In genomic region chr2:21043744-21044532, GRCh38 we compare ENCODE assay signal across 1 cellular context.
A peak's percentile ranks its signal among the peaks of the same experiment; 100 is the strongest.
TF ChIP-seq lines count a peak whose summit lies in the region.

A gene with protein sequence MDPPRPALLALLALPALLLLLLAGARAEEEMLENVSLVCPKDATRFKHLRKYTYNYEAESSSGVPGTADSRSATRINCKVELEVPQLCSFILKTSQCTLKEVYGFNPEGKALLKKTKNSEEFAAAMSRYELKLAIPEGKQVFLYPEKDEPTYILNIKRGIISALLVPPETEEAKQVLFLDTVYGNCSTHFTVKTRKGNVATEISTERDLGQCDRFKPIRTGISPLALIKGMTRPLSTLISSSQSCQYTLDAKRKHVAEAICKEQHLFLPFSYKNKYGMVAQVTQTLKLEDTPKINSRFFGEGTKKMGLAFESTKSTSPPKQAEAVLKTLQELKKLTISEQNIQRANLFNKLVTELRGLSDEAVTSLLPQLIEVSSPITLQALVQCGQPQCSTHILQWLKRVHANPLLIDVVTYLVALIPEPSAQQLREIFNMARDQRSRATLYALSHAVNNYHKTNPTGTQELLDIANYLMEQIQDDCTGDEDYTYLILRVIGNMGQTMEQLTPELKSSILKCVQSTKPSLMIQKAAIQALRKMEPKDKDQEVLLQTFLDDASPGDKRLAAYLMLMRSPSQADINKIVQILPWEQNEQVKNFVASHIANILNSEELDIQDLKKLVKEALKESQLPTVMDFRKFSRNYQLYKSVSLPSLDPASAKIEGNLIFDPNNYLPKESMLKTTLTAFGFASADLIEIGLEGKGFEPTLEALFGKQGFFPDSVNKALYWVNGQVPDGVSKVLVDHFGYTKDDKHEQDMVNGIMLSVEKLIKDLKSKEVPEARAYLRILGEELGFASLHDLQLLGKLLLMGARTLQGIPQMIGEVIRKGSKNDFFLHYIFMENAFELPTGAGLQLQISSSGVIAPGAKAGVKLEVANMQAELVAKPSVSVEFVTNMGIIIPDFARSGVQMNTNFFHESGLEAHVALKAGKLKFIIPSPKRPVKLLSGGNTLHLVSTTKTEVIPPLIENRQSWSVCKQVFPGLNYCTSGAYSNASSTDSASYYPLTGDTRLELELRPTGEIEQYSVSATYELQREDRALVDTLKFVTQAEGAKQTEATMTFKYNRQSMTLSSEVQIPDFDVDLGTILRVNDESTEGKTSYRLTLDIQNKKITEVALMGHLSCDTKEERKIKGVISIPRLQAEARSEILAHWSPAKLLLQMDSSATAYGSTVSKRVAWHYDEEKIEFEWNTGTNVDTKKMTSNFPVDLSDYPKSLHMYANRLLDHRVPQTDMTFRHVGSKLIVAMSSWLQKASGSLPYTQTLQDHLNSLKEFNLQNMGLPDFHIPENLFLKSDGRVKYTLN (N-terminal part only) (minus strand): TSS chr2:21044073. CDS start chr2:21043945, 128 bp downstream.

TF ChIP-seq in HepG2, 621 proteins besides CTCF, POLR2A, EP300 and RAD21 (continued from another document and continues in another):
- TF ChIP-seq ZNF230 (CRISPR knock-in tag; IDR thresholded peaks at IDR 0.05) (peak; percentile 91), ZNF564 (CRISPR knock-in tag; IDR thresholded peaks at IDR 0.05) (peak; percentile 90; the same call in 1 of the 2 replicates), MTF1 (CRISPR knock-in tag; IDR thresholded peaks at IDR 0.05) (peak; percentile 96), NFRKB (IDR thresholded peaks at IDR 0.05) (no peak), ZSCAN31 (CRISPR knock-in tag; IDR thresholded peaks at IDR 0.05; ENCODE audit: low read depth) (peak; percentile 86), ZSCAN29 (CRISPR knock-in tag; conservative IDR thresholded peaks at IDR 0.05) (peak; percentile 76; the same call in 1 of the 2 replicates), PRDM4 (CRISPR knock-in tag; IDR thresholded peaks at IDR 0.05; ENCODE audit: borderline replicate concordance) (peak; percentile 65; the same call in 1 of the 2 replicates), ZBTB44 (CRISPR knock-in tag; IDR thresholded peaks at IDR 0.05) (peak; percentile 78; the same call in 1 of the 2 replicates), CBX1 (IDR thresholded peaks at IDR 0.05; ENCODE audit: low read depth) (peak; percentile 98), ZNF414 (CRISPR knock-in tag; IDR thresholded peaks at IDR 0.05) (peak; percentile 96), LBX2 (CRISPR knock-in tag; IDR thresholded peaks at IDR 0.05; ENCODE audit: borderline replicate concordance) (peak; percentile 96; the same call in 1 of the 2 replicates), DMAP1 (CRISPR knock-in tag; IDR thresholded peaks at IDR 0.05) (peak; percentile 86), MIER2 (CRISPR knock-in tag; IDR thresholded peaks at IDR 0.05) (peak; percentile 76), ZNF619 (CRISPR knock-in tag; IDR thresholded peaks at IDR 0.05) (no peak), ZNF354B (CRISPR knock-in tag; IDR thresholded peaks at IDR 0.05) (no peak), TFDP1 (CRISPR knock-in tag; IDR thresholded peaks at IDR 0.05; ENCODE audit: borderline replicate concordance) (peak; percentile 81; the same call in 1 of the 2 replicates), ZNF607 (CRISPR knock-in tag; IDR thresholded peaks at IDR 0.05; ENCODE audit: borderline replicate concordance) (peak; percentile 91), ERF (CRISPR knock-in tag; IDR thresholded peaks at IDR 0.05) (peak; percentile 97), MXI1 (IDR thresholded peaks at IDR 0.05; ENCODE audit: borderline replicate concordance, low read depth, low read length) (peak; percentile 86; the same call in 2 of the 3 replicates), ZNF530 (CRISPR knock-in tag; IDR thresholded peaks at IDR 0.05; ENCODE audit: low read depth) (no peak), TCF7 (IDR thresholded peaks at IDR 0.05; ENCODE audit: low read depth) (peak; percentile 87), ATM (IDR thresholded peaks at IDR 0.05; ENCODE audit: borderline replicate concordance) (no peak), ZFP82 (CRISPR knock-in tag; IDR thresholded peaks at IDR 0.05; ENCODE audit: borderline replicate concordance) (peak; percentile 89; the same call in 1 of the 2 replicates), E2F2 (CRISPR knock-in tag; IDR thresholded peaks at IDR 0.05; ENCODE audit: borderline replicate concordance) (peak; percentile 98; the same call in 1 of the 2 replicates), ZNF850 (CRISPR knock-in tag; conservative IDR thresholded peaks at IDR 0.05) (no peak), HNF4A (CRISPR knock-in tag; IDR thresholded peaks at IDR 0.05) (peak; percentile 100), ZNF30 (CRISPR knock-in tag; IDR thresholded peaks at IDR 0.05) (0 out of 2 replicates have a peak, but pooled peaks have one; percentile 71), IRF1 (CRISPR knock-in tag; IDR thresholded peaks at IDR 0.05; ENCODE audit: low read depth) (0 out of 2 replicates have a peak, but pooled peaks have one; percentile 50), ETS1 (CRISPR knock-in tag; IDR thresholded peaks at IDR 0.05) (no peak; the same call in 1 of the 2 replicates)
- TF ChIP-seq, protein P1, sequence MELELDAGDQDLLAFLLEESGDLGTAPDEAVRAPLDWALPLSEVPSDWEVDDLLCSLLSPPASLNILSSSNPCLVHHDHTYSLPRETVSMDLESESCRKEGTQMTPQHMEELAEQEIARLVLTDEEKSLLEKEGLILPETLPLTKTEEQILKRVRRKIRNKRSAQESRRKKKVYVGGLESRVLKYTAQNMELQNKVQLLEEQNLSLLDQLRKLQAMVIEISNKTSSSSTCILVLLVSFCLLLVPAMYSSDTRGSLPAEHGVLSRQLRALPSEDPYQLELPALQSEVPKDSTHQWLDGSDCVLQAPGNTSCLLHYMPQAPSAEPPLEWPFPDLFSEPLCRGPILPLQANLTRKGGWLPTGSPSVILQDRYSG (CRISPR knock-in tag; IDR thresholded peaks at IDR 0.05) = peak; percentile 92
- TF ChIP-seq, protein P2, sequence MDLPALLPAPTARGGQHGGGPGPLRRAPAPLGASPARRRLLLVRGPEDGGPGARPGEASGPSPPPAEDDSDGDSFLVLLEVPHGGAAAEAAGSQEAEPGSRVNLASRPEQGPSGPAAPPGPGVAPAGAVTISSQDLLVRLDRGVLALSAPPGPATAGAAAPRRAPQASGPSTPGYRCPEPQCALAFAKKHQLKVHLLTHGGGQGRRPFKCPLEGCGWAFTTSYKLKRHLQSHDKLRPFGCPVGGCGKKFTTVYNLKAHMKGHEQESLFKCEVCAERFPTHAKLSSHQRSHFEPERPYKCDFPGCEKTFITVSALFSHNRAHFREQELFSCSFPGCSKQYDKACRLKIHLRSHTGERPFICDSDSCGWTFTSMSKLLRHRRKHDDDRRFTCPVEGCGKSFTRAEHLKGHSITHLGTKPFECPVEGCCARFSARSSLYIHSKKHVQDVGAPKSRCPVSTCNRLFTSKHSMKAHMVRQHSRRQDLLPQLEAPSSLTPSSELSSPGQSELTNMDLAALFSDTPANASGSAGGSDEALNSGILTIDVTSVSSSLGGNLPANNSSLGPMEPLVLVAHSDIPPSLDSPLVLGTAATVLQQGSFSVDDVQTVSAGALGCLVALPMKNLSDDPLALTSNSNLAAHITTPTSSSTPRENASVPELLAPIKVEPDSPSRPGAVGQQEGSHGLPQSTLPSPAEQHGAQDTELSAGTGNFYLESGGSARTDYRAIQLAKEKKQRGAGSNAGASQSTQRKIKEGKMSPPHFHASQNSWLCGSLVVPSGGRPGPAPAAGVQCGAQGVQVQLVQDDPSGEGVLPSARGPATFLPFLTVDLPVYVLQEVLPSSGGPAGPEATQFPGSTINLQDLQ (CRISPR knock-in tag; IDR thresholded peaks at IDR 0.05) = peak; percentile 86
- TF ChIP-seq, protein P3, sequence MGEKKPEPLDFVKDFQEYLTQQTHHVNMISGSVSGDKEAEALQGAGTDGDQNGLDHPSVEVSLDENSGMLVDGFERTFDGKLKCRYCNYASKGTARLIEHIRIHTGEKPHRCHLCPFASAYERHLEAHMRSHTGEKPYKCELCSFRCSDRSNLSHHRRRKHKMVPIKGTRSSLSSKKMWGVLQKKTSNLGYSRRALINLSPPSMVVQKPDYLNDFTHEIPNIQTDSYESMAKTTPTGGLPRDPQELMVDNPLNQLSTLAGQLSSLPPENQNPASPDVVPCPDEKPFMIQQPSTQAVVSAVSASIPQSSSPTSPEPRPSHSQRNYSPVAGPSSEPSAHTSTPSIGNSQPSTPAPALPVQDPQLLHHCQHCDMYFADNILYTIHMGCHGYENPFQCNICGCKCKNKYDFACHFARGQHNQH (CRISPR knock-in tag; IDR thresholded peaks at IDR 0.05) = peak; percentile 92
